Comparison of ENCODE assay signal across 29 cellular contexts in genomic region chr12:30448038-30448437, GRCh38.
"Had no signal": no experiment of that assay in that cellular context is flagged by ENCODE, and none has a peak within 500 bp of the region (broad histone marks: within the 10 kb centered on the region; RNA-seq: fewer than 3 reads in every experiment).

No MANE protein-coding gene starts in this region.

- H3K4me3 ChIP-seq: adrenal gland, ascending aorta, cardiac muscle cell, colonic mucosa, heart left ventricle, left lung, lower lobe of right lung, neural progenitor cell, right atrium auricular region, suprapubic skin, tibial artery, upper lobe of right lung had no signal

- ATAC-seq: activated CD4-positive, CD25-positive, alpha-beta regulatory T cell treated with anti-CD3 and anti-CD28 coated beads, Interleukin-2, amount 50 U/mL, for 24 hours; heart left ventricle; left lung; lower lobe of right lung; natural killer cell; upper lobe of right lung had no signal

- DNase-seq: activated CD4-positive, alpha-beta T cell treated with anti-CD3 and anti-CD28 coated beads for 48 hours; activated CD4-positive, alpha-beta T cell treated with anti-CD3 and anti-CD28 coated beads, Interleukin-2, amount 50 U/mL, for 48 hours; activated CD8-positive, alpha-beta memory T cell treated with anti-CD3 and anti-CD28 coated beads for 24 hours; activated effector memory CD4-positive, alpha-beta T cell treated with anti-CD3 and anti-CD28 coated beads, Interleukin-2, amount 50 U/mL, for 16 hours; activated naive CD4-positive, alpha-beta T cell treated with anti-CD3 and anti-CD28 coated beads for 36 hours; activated naive CD8-positive, alpha-beta T cell treated with anti-CD3 and anti-CD28 coated beads for 36 hours; activated T-cell treated with anti-CD3 and anti-CD28 coated beads, Interleukin-2, amount 50 U/mL, for 1 hour; adrenal gland; cerebellar nuclear complex; colonic mucosa; effector CD8-positive, alpha-beta T cell; foreskin fibroblast; heart left ventricle; left lung; lower lobe of right lung; mesendoderm; natural killer cell; stimulated activated CD4-positive, alpha-beta T cell treated with anti-CD3 and anti-CD28 coated beads, Interleukin-15, amount 100 ng/mL, for 24 hours; stimulated activated naive CD4-positive, alpha-beta T cell; T-helper 9 cell; tibial artery; upper lobe of right lung; WERI-Rb-1 had no signal
